In genomic region chr3:11717301-11717700, GRCh38 we compare ENCODE assay signal across 12 cellular contexts.
DNase-seq lines count a peak whose midpoint lies in the region; ATAC-seq, FAIRE-seq and TF ChIP-seq lines count a peak whose summit lies in the region.
"Had no signal": no experiment of that assay in that cellular context is flagged by ENCODE, and none has a peak within 500 bp of the region (broad histone marks: within the 10 kb centered on the region; RNA-seq: fewer than 3 reads in every experiment).

No MANE protein-coding gene starts in this region.

- ATAC-seq in GM18868 (IDR thresholded peaks at IDR 0.05; ENCODE audit: unreplicated experiment) (no peak), HG03378 (IDR thresholded peaks at IDR 0.05; ENCODE audit: unreplicated experiment) (no peak)

- CTCF ChIA-PET in RWPE1 (lab: Yijun Ruan, JAX): interaction anchor here (0.7 kb wide), 2 partner anchors 343 to 1231 kb away, joined by 3 to 6 read pairs; no protein-coding TSS in a partner anchor

- H3K4me3 ChIP-seq in fibroblast of the aortic adventitia (ENCODE audit: low read depth, low read length) (peak overlapping the region; percentile 84), skin epidermis (peak overlapping the region in 2 of 7 experiments; percentile 9 to 87)

- TF ChIP-seq CTCF in RWPE1 (conservative IDR thresholded peaks at IDR 0.05; ENCODE audit: low read depth): no peak
- TF ChIP-seq CTCF in fibroblast of the aortic adventitia (IDR thresholded peaks at IDR 0.05; ENCODE audit: insufficient read depth, low read length): no peak

- POLR2A ChIA-PET in RWPE1 (lab: Yijun Ruan, JAX; ENCODE audit: low non-redundant PET): no interaction called here

- peak overlapping the region; percentile 33; the same call in 1 of the 2 replicates for H3K27ac ChIP-seq in RWPE1
- peak overlapping the region in 14 of 21 experiments; percentile 37 to 96 (median 92) for H3K27ac ChIP-seq in skin epidermis

- FAIRE-seq in GM12892 (lab: Jason Lieb, UNC): no peak

- DNase-seq in ELF-1 (ENCODE audit: low read depth, low spot score) (peak; percentile 58), RWPE1 (ENCODE audit: low spot score) (peak; percentile 15), fibroblast of the aortic adventitia (ENCODE audit: low read depth) (peak; percentile 66), NCI-H1048 (lab: John Stamatoyannopoulos, UW) (no peak), GM12892 (ENCODE audit: insufficient read length) (no peak)
- DNase-seq: activated CD4-positive, alpha-beta T cell treated with anti-CD3 and anti-CD28 coated beads for 48 hours; activated naive CD8-positive, alpha-beta T cell treated with anti-CD3 and anti-CD28 coated beads, Interleukin-2, amount 10 ng/mL, durations not matched to agents 7 days and 5 days; DND-41; head of caudate nucleus had no signal

- no peak for TF ChIP-seq POLR2A in GM12892 (IDR thresholded peaks at IDR 0.05; ENCODE audit: low read depth, low read length)

Comparison
In these comparisons a context has a peak if more than half of its experiments do, and no peak if none do; other contexts are left out.
1. DNase-seq: peak in ELF-1 (single experiment), RWPE1 (single experiment) and fibroblast of the aortic adventitia (single experiment); none in NCI-H1048 (single experiment) and GM12892 (single experiment).